Comparison of ENCODE assay signal across 10 cellular contexts in genomic region chr4:85701881-85702321, GRCh38.
A peak's percentile ranks its signal among the peaks of the same experiment; 100 is the strongest.
DNase-seq lines count a peak whose midpoint lies in the region; ATAC-seq and TF ChIP-seq lines count a peak whose summit lies in the region.
"Had no signal": no experiment of that assay in that cellular context is flagged by ENCODE, and none has a peak within 500 bp of the region (broad histone marks: within the 10 kb centered on the region; RNA-seq: fewer than 3 reads in every experiment).

No MANE protein-coding gene starts in this region.

- no peak for TF ChIP-seq POLR2A in Peyer's patch (IDR thresholded peaks at IDR 0.05)

- H3K27ac Mint-ChIP-seq in effector memory CD8-positive, alpha-beta T cell, result no peak overlapping the region
- H3K27ac Mint-ChIP-seq: T-helper 1 cell treated with Interleukin-12 subunit alpha and Interleukin-12 subunit beta and Interleukin-4 antibody, amounts not matched to agents 30 μg/mL and 1 μg/mL, for 36 hours had no signal

- H2BK15ac ChIP-seq in mesendoderm (replicated peaks; ENCODE audit: low read depth), result no peak overlapping the region

- no peak overlapping the region for H3K4me3 ChIP-seq in mesendoderm (ENCODE audit: low read length)
- no peak overlapping the region for H3K4me3 ChIP-seq in ascending aorta
- H3K4me3 ChIP-seq in Peyer's patch, result no peak overlapping the region
- H3K4me3 ChIP-seq: upper lobe of left lung had no signal

- H3K36me3 ChIP-seq in mesendoderm (ENCODE audit: control insufficient read depth, insufficient read depth, low read length) (no peaks in the 10 kb centered on the region), ascending aorta (no peaks in the 10 kb centered on the region), Peyer's patch (no peaks in the 10 kb centered on the region)
- H3K36me3 ChIP-seq: upper lobe of left lung had no signal

- no peaks in the 10 kb centered on the region for H3K79me2 ChIP-seq in mesendoderm (ENCODE audit: control insufficient read depth, insufficient read depth, low read length)

- TF ChIP-seq CTCF in GM13976 (IDR thresholded peaks at IDR 0.05; ENCODE audit: borderline replicate concordance, control extremely low read depth, extremely low read depth, insufficient read depth, missing control alignments) (no peak), ascending aorta (IDR thresholded peaks at IDR 0.05) (no peak), RWPE1 (conservative IDR thresholded peaks at IDR 0.05; ENCODE audit: low read depth) (no peak), Peyer's patch (IDR thresholded peaks at IDR 0.05) (no peak)

- H3K4me3 Mint-ChIP-seq in effector memory CD8-positive, alpha-beta T cell, result no peak overlapping the region
- H3K4me3 Mint-ChIP-seq: T-helper 1 cell treated with Interleukin-12 subunit alpha and Interleukin-12 subunit beta and Interleukin-4 antibody, amounts not matched to agents 30 μg/mL and 1 μg/mL, for 36 hours had no signal

- H3K4me1 ChIP-seq in mesendoderm (ENCODE audit: control insufficient read depth, low read depth, low read length) (no peaks in the 10 kb centered on the region), ascending aorta (no peaks in the 10 kb centered on the region), Peyer's patch (no peaks in the 10 kb centered on the region)
- H3K4me1 ChIP-seq: upper lobe of left lung had no signal

- H3K27me3 ChIP-seq in mesendoderm (ENCODE audit: insufficient read depth, low read length, poor library complexity) (no peaks in the 10 kb centered on the region), ascending aorta (no peaks in the 10 kb centered on the region), Peyer's patch (no peaks in the 10 kb centered on the region)
- H3K27me3 ChIP-seq: upper lobe of left lung had no signal

- no peak overlapping the region for H2AK5ac ChIP-seq in mesendoderm (ENCODE audit: low read length)

- H3K18ac ChIP-seq in mesendoderm (ENCODE audit: low read length), result no peak overlapping the region

- H4K5ac ChIP-seq in mesendoderm (ENCODE audit: low read length), result no peak overlapping the region

- no peak overlapping the region for H2BK5ac ChIP-seq in mesendoderm (ENCODE audit: low read length)

- H3K27me3 Mint-ChIP-seq in effector memory CD8-positive, alpha-beta T cell, result no peaks in the 10 kb centered on the region

- intact Hi-C loops in ascending aorta (cut with DNase I), result no loop called here

- peaks cover 3% of the 10 kb centered on the region for H3K36me3 Mint-ChIP-seq in effector memory CD8-positive, alpha-beta T cell (ENCODE audit: insufficient read depth)

- POLR2A ChIA-PET in RWPE1 (lab: Yijun Ruan, JAX; ENCODE audit: low non-redundant PET), result no interaction called here

- CTCF ChIA-PET in RWPE1 (lab: Yijun Ruan, JAX), result no interaction called here

- no peaks in the 10 kb centered on the region for H3K79me1 ChIP-seq in mesendoderm (ENCODE audit: low read length)

- H3K9me3 ChIP-seq in ascending aorta, result no peaks in the 10 kb centered on the region
- H3K9me3 ChIP-seq in Peyer's patch, result no peaks in the 10 kb centered on the region
- H3K9me3 ChIP-seq: upper lobe of left lung had no signal

- DNase-seq in GM13976 (ENCODE audit: low spot score) (peak; percentile 36), mesendoderm (no peak), ascending aorta (ENCODE audit: low spot score in 2 of 2) (no peak), RWPE1 (ENCODE audit: low spot score) (no peak), Peyer's patch (no peak)
- no peak for DNase-seq in effector memory CD8-positive, alpha-beta T cell
- DNase-seq: upper lobe of left lung had no signal

- H3K56ac ChIP-seq in mesendoderm (ENCODE audit: low read length), result no peak overlapping the region

- H3K4ac ChIP-seq in mesendoderm (ENCODE audit: low read depth, low read length), result no peak overlapping the region

- no CpG with 5 or more reads among the region's 1 CpG for WGBS in mesendoderm (ENCODE audit: extremely low coverage, insufficient coverage, low lambda C conversion rate)

- no peak overlapping the region for H3K27ac ChIP-seq in mesendoderm (ENCODE audit: low read depth, low read length)
- H3K27ac ChIP-seq in ascending aorta, result no peak overlapping the region
- H3K27ac ChIP-seq in RWPE1, result no peak overlapping the region
- peak overlapping the region in 2 of 4 donors; percentile 7 to 67 for H3K27ac ChIP-seq in Peyer's patch

- in situ Hi-C loops in GM13976 (cut with MboI; ENCODE audit: low sequenced_read_pairs, unreplicated experiment), result no loop called here

- ATAC-seq in GM21515 (IDR thresholded peaks at IDR 0.05; ENCODE audit: unreplicated experiment) (peak; percentile 96), HG03439 (IDR thresholded peaks at IDR 0.05; ENCODE audit: unreplicated experiment) (peak; percentile 98)
- peak; percentile 50 for ATAC-seq in effector memory CD8-positive, alpha-beta T cell (replicated peaks)

- no peak overlapping the region for H2BK120ac ChIP-seq in mesendoderm (ENCODE audit: low read depth, low read length)

- no peaks in the 10 kb centered on the region for H3K4me1 Mint-ChIP-seq in effector memory CD8-positive, alpha-beta T cell (ENCODE audit: low read depth in 2 of 2)

- no peak overlapping the region for H3K23ac ChIP-seq in mesendoderm (ENCODE audit: low read length)

- H4K8ac ChIP-seq in mesendoderm (ENCODE audit: low read depth, low read length), result no peak overlapping the region

- no peak overlapping the region for H3K9ac ChIP-seq in mesendoderm (ENCODE audit: low read length)

- H3K9me3 Mint-ChIP-seq in effector memory CD8-positive, alpha-beta T cell, result peaks cover 9 to 46% of the 10 kb centered on the region in 2 donors
- H3K9me3 Mint-ChIP-seq: T-helper 1 cell treated with Interleukin-12 subunit alpha and Interleukin-12 subunit beta and Interleukin-4 antibody, amounts not matched to agents 30 μg/mL and 1 μg/mL, for 36 hours had no signal

- H3K4me2 ChIP-seq in mesendoderm (ENCODE audit: low read length), result no peak overlapping the region
